16 cellular contexts compared by ENCODE assay signal in genomic region chr10:5560142-5560843, GRCh38. TPM values are rescaled to one million over a fixed set of nuclear protein-coding genes. Genes with fewer than 3 reads are reported as not detected.
DNase-seq lines count a peak whose midpoint lies in the region; TF ChIP-seq lines count a peak whose summit lies in the region.
"Had no signal": no experiment of that assay in that cellular context is flagged by ENCODE, and none has a peak within 500 bp of the region (broad histone marks: within the 10 kb centered on the region; RNA-seq: fewer than 3 reads in every experiment).

No MANE protein-coding gene starts in this region.

- H3K36me3 ChIP-seq in cardiac muscle cell (no peaks in the 10 kb centered on the region), left ventricle myocardium inferior (no peaks in the 10 kb centered on the region), muscle layer of duodenum (ENCODE audit: control insufficient read depth in 1 of 2, insufficient read depth in 2 of 2, low read length in 2 of 2) (no peaks in the 10 kb centered on the region), uterus (no peaks in the 10 kb centered on the region), esophagus squamous epithelium (no peaks in the 10 kb centered on the region)
- H3K36me3 ChIP-seq: prostate gland had no signal

- peaks cover 40% of the 10 kb centered on the region for H3K4me1 Mint-ChIP-seq in endothelial cell (ENCODE audit: unreplicated experiment)

- 89 to 96% methylated on average over 9 of the region's 10 CpGs for WGBS in esophagus squamous epithelium, 2 donors

- no peak overlapping the region for H3K4me3 Mint-ChIP-seq in endothelial cell (ENCODE audit: unreplicated experiment)
- H3K4me3 Mint-ChIP-seq: activated CD4-positive, alpha-beta memory T cell treated with anti-CD3 and anti-CD28 coated beads for 36 hours; T-helper 17 cell had no signal

- no peak for TF ChIP-seq POLR2A in uterus (IDR thresholded peaks at IDR 0.05)
- no peak for TF ChIP-seq POLR2A in erythroblast (IDR thresholded peaks at IDR 0.05; ENCODE audit: low read length)
- no peak for TF ChIP-seq POLR2A in esophagus squamous epithelium (IDR thresholded peaks at IDR 0.05)

- H3K27me3 ChIP-seq in cardiac muscle cell: no peaks in the 10 kb centered on the region
- H3K27me3 ChIP-seq in left ventricle myocardium inferior (ENCODE audit: low read depth): peaks cover 11% of the 10 kb centered on the region
- no peaks in the 10 kb centered on the region for H3K27me3 ChIP-seq in muscle layer of duodenum (ENCODE audit: low read depth, low read length)
- H3K27me3 ChIP-seq in uterus: no peaks in the 10 kb centered on the region
- no peaks in the 10 kb centered on the region for H3K27me3 ChIP-seq in esophagus squamous epithelium

- intact Hi-C loops in left ventricle myocardium inferior (cut with micrococcal nuclease) (no loop called here), uterus (cut with DNase I; ENCODE audit: low total_unique reads) (no loop called here), esophagus squamous epithelium (cut with DNase I) (no loop called here)

- peaks cover 37% of the 10 kb centered on the region for H3K4me1 ChIP-seq in cardiac muscle cell (ENCODE audit: low read depth)
- H3K4me1 ChIP-seq in left ventricle myocardium inferior: no peaks in the 10 kb centered on the region
- peaks cover 0 to 9% of the 10 kb centered on the region in 2 donors for H3K4me1 ChIP-seq in muscle layer of duodenum (ENCODE audit: control insufficient read depth in 1 of 2, insufficient read depth in 2 of 2, low read length in 2 of 2)
- no peaks in the 10 kb centered on the region for H3K4me1 ChIP-seq in uterus
- H3K4me1 ChIP-seq in esophagus squamous epithelium: peaks cover 13 to 44% (median 19%) of the 10 kb centered on the region in 3 donors

- TF ChIP-seq CTCF in cardiac muscle cell (IDR thresholded peaks at IDR 0.05; ENCODE audit: low read depth, low read length): no peak
- TF ChIP-seq CTCF in left ventricle myocardium inferior (IDR thresholded peaks at IDR 0.05; ENCODE audit: borderline replicate concordance): no peak
- TF ChIP-seq CTCF in endothelial cell (IDR thresholded peaks at IDR 0.05; ENCODE audit: unreplicated experiment): no peak
- no peak for TF ChIP-seq CTCF in uterus (IDR thresholded peaks at IDR 0.05)
- no peak for TF ChIP-seq CTCF in esophagus squamous epithelium (IDR thresholded peaks at IDR 0.05)

- H3K36me3 Mint-ChIP-seq in endothelial cell (ENCODE audit: low read depth, unreplicated experiment): peaks cover 5% of the 10 kb centered on the region
- H3K36me3 Mint-ChIP-seq: activated CD4-positive, alpha-beta memory T cell treated with anti-CD3 and anti-CD28 coated beads for 36 hours had no signal

- H3K9me3 ChIP-seq in cardiac muscle cell (ENCODE audit: low read depth): no peaks in the 10 kb centered on the region
- H3K9me3 ChIP-seq in left ventricle myocardium inferior (replicated peaks): no peaks in the 10 kb centered on the region
- H3K9me3 ChIP-seq in muscle layer of duodenum (ENCODE audit: control insufficient read depth in 1 of 2, low read length in 2 of 2): no peaks in the 10 kb centered on the region
- H3K9me3 ChIP-seq in uterus: no peaks in the 10 kb centered on the region
- no peaks in the 10 kb centered on the region for H3K9me3 ChIP-seq in esophagus squamous epithelium
- H3K9me3 ChIP-seq: prostate gland had no signal

- H3K27ac Mint-ChIP-seq in endothelial cell (ENCODE audit: unreplicated experiment): peak overlapping the region; percentile 25
- H3K27ac Mint-ChIP-seq: activated CD4-positive, alpha-beta memory T cell treated with anti-CD3 and anti-CD28 coated beads for 36 hours; T-helper 17 cell had no signal

- H3K9me3 Mint-ChIP-seq in endothelial cell (ENCODE audit: unreplicated experiment): no peaks in the 10 kb centered on the region
- H3K9me3 Mint-ChIP-seq: activated CD4-positive, alpha-beta memory T cell treated with anti-CD3 and anti-CD28 coated beads for 36 hours had no signal

- peaks cover 4% of the 10 kb centered on the region for H3K27me3 Mint-ChIP-seq in endothelial cell (ENCODE audit: unreplicated experiment)
- H3K27me3 Mint-ChIP-seq: T-helper 17 cell had no signal

- H3K27ac ChIP-seq in cardiac muscle cell (peak overlapping the region; percentile 53), left ventricle myocardium inferior (replicated peaks) (no peak overlapping the region), muscle layer of duodenum (ENCODE audit: low read length) (peak overlapping the region; percentile 56), uterus (peak overlapping the region; percentile 54 to 59), esophagus squamous epithelium (no peak overlapping the region)
- H3K27ac ChIP-seq: PC-9, prostate gland had no signal

- DNase-seq in cardiac muscle cell (ENCODE audit: low read depth in 1 of 2, low spot score in 1 of 2): no peak
- no peak for DNase-seq in left ventricle myocardium inferior
- DNase-seq in endothelial cell (ENCODE audit: low spot score): no peak
- DNase-seq in uterus: peak; percentile 9 to 15
- no peak for DNase-seq in NCI-H2029 (lab: John Stamatoyannopoulos, UW)
- no peak for DNase-seq in erythroblast (lab: John Stamatoyannopoulos, UW)
- DNase-seq in esophagus squamous epithelium (lab: John Stamatoyannopoulos, UW): no peak
- DNase-seq: activated CD4-positive, alpha-beta memory T cell treated with anti-CD3 and anti-CD28 coated beads for 36 hours; central memory CD4-positive, alpha-beta T cell; MV-4-11; NCI-H2227 treated with DMSO at 0.1 percent for 48 hours; PC-9; T-helper 17 cell had no signal

- H3K4me3 ChIP-seq in cardiac muscle cell (no peak overlapping the region), left ventricle myocardium inferior (no peak overlapping the region), muscle layer of duodenum (ENCODE audit: low read depth in 1 of 2, low read length in 2 of 2) (no peak overlapping the region), uterus (no peak overlapping the region), esophagus squamous epithelium (no peak overlapping the region)
- H3K4me3 ChIP-seq: PC-9, prostate gland had no signal

RNA-seq across cellular contexts. Expression of gene CALML3, which starts 35.5 kb away (rescaled TPM):
- 0.04 TPM in 1 of 2 replicates, not detected in the other for total RNA-seq in cardiac muscle cell
- not detected in 2 replicates for polyA plus RNA-seq in cardiac muscle cell
- not detected for total RNA-seq in left ventricle myocardium inferior
- not detected for total RNA-seq in endothelial cell (ENCODE audit: unreplicated experiment)
- not detected for total RNA-seq in uterus
- 100 to 1,000 TPM; 196 to 799 (median 315) TPM for total RNA-seq in esophagus squamous epithelium
- total RNA-seq: activated CD4-positive, alpha-beta memory T cell treated with anti-CD3 and anti-CD28 coated beads for 36 hours; PC-9; T-helper 17 cell; ureter had no signal

Comparison
In these comparisons a context has a peak if more than half of its experiments do, and no peak if none do; other contexts are left out.
1. H3K27ac ChIP-seq: peak in cardiac muscle cell (single experiment), muscle layer of duodenum (single experiment) and uterus (2 of 2); none in left ventricle myocardium inferior (single experiment) and esophagus squamous epithelium (0 of 4).
2. DNase-seq: peak in uterus (2 of 2); none in cardiac muscle cell (0 of 2), left ventricle myocardium inferior (single experiment), endothelial cell (single experiment), NCI-H2029 (single experiment), erythroblast (0 of 2) and esophagus squamous epithelium (single experiment).
3. RNA of gene CALML3, which starts 35.5 kb away (total RNA-seq): 196 to 799 TPM in esophagus squamous epithelium; 0.04 TPM in cardiac muscle cell, not detected in left ventricle myocardium inferior (single experiment), not detected in endothelial cell (single experiment) and not detected in uterus; every median in the first group is over 100 times any median in the second.